Comparison of ENCODE assay signal across 8 cellular contexts in genomic region chr19:43754562-43755255, GRCh38. TPM values are rescaled to one million over a fixed set of nuclear protein-coding genes. Genes with fewer than 3 reads are reported as not detected.
DNase-seq lines count a peak whose midpoint lies in the region; ATAC-seq, FAIRE-seq and TF ChIP-seq lines count a peak whose summit lies in the region.

SMG9 (minus strand) TSS chr19:43754962; CDS start chr19:43750741, 4,221 bp downstream.

- H3K4me3 ChIP-seq in astrocyte (ENCODE audit: insufficient read depth, low read depth, low read length), result peak within 1 kb of the TSS; percentile 79
- peak within 1 kb of the TSS; percentile 78 for H3K4me3 ChIP-seq in rectal smooth muscle tissue (ENCODE audit: low read length)
- peak within 1 kb of the TSS; percentile 69 to 71 for H3K4me3 ChIP-seq in vagina

- peaks cover 12% of the 10 kb centered on the region for H3K36me3 ChIP-seq in astrocyte (ENCODE audit: insufficient read depth, low read length)
- H3K36me3 ChIP-seq in rectal smooth muscle tissue (ENCODE audit: control insufficient read depth, insufficient read depth, low read length), result peaks cover 5% of the 10 kb centered on the region
- H3K36me3 ChIP-seq in vagina, result peaks cover 0 to 10% of the 10 kb centered on the region in 2 donors

- peak within 1 kb of the TSS; percentile 97 for H3K4me3 Mint-ChIP-seq in astrocyte (ENCODE audit: unreplicated experiment)

- TF ChIP-seq POLR2A in vagina (IDR thresholded peaks at IDR 0.05), result peak in 1 of 2 donors; percentile 76

- peak within 1 kb of the TSS; percentile 99 for H3K27ac Mint-ChIP-seq in astrocyte (ENCODE audit: unreplicated experiment)

- H3K4me1 Mint-ChIP-seq in astrocyte (ENCODE audit: low read depth, unreplicated experiment), result peaks cover 44% of the 10 kb centered on the region

- H3K36me3 Mint-ChIP-seq in astrocyte (ENCODE audit: low read depth, unreplicated experiment), result peaks cover 8% of the 10 kb centered on the region

- peak within 1 kb of the TSS; percentile 85 for H2AFZ ChIP-seq in astrocyte (ENCODE audit: low read depth, low read length)

- H3K27me3 ChIP-seq in astrocyte (ENCODE audit: insufficient read depth, low read length) (no peaks in the 10 kb centered on the region), rectal smooth muscle tissue (ENCODE audit: control insufficient read depth, insufficient read depth, low read length) (no peaks in the 10 kb centered on the region), vagina (no peaks in the 10 kb centered on the region)

- peak within 1 kb of the TSS; percentile 99 for H3K4me2 ChIP-seq in astrocyte (ENCODE audit: low read length)

- TF ChIP-seq CTCF in astrocyte (IDR thresholded peaks at IDR 0.05; ENCODE audit: insufficient read depth, low read depth, low read length) (no peak), vagina (IDR thresholded peaks at IDR 0.05) (no peak)

- no peaks in the 10 kb centered on the region for H3K9me3 ChIP-seq in astrocyte (ENCODE audit: insufficient read depth, low read depth, low read length)
- no peaks in the 10 kb centered on the region for H3K9me3 ChIP-seq in vagina

- H3K27me3 Mint-ChIP-seq in astrocyte (ENCODE audit: low read depth, unreplicated experiment), result no peaks in the 10 kb centered on the region

- peaks cover 36% of the 10 kb centered on the region for H3K79me2 ChIP-seq in astrocyte (ENCODE audit: insufficient read depth, low read length)

- no peaks in the 10 kb centered on the region for H3K9me3 Mint-ChIP-seq in astrocyte (ENCODE audit: unreplicated experiment)

- DNase-seq in GM18507 (ENCODE audit: extremely low spot score, insufficient read length, low read depth) (peak; percentile 76), NCI-H2029 treated with DMSO at 0.1 percent for 48 hours (lab: John Stamatoyannopoulos, UW) (peak; percentile 70), T-helper 22 cell (ENCODE audit: low read depth) (peak; percentile 97), astrocyte (ENCODE audit: low read depth) (peak; percentile 86), hepatic stellate cell (ENCODE audit: low spot score) (peak; percentile 99), vagina (ENCODE audit: extremely low spot score in 2 of 2) (peak in 1 of 2 donors; percentile 98)

- H4K20me1 ChIP-seq in astrocyte (ENCODE audit: insufficient read depth, low read length), result peaks cover 4% of the 10 kb centered on the region

- ATAC-seq in HG02981 (IDR thresholded peaks at IDR 0.05; ENCODE audit: unreplicated experiment), result peak; percentile 53

- H3K27ac ChIP-seq in astrocyte (ENCODE audit: low read depth, low read length) (peak within 1 kb of the TSS; percentile 99), rectal smooth muscle tissue (ENCODE audit: low read depth, low read length) (peak within 1 kb of the TSS; percentile 96), vagina (peak within 1 kb of the TSS; percentile 99)

- H3K4me1 ChIP-seq in astrocyte (ENCODE audit: insufficient read depth, low read length) (peaks cover 59% of the 10 kb centered on the region), rectal smooth muscle tissue (ENCODE audit: control insufficient read depth, insufficient read depth, low read length) (peaks cover 7% of the 10 kb centered on the region), vagina (peaks cover 40% of the 10 kb centered on the region)

- intact Hi-C loops in vagina (cut with DNase I), result no loop called here

- H3K9ac ChIP-seq in astrocyte (ENCODE audit: low read length) (peak within 1 kb of the TSS; percentile 93), rectal smooth muscle tissue (ENCODE audit: low read length) (peak within 1 kb of the TSS; percentile 72)

- FAIRE-seq in GM18507 (lab: Jason Lieb, UNC), result peak; percentile 95
- FAIRE-seq in astrocyte (lab: Jason Lieb, UNC), result no peak

RNA-seq across cellular contexts. Expression of gene SMG9, which starts in this region (rescaled TPM):
- 35.0 and 37.0 TPM in 2 replicates for total RNA-seq in astrocyte
- total RNA-seq in vagina, result 56.5 TPM
